8 cellular contexts compared by ENCODE assay signal in the genomic region with DNA sequence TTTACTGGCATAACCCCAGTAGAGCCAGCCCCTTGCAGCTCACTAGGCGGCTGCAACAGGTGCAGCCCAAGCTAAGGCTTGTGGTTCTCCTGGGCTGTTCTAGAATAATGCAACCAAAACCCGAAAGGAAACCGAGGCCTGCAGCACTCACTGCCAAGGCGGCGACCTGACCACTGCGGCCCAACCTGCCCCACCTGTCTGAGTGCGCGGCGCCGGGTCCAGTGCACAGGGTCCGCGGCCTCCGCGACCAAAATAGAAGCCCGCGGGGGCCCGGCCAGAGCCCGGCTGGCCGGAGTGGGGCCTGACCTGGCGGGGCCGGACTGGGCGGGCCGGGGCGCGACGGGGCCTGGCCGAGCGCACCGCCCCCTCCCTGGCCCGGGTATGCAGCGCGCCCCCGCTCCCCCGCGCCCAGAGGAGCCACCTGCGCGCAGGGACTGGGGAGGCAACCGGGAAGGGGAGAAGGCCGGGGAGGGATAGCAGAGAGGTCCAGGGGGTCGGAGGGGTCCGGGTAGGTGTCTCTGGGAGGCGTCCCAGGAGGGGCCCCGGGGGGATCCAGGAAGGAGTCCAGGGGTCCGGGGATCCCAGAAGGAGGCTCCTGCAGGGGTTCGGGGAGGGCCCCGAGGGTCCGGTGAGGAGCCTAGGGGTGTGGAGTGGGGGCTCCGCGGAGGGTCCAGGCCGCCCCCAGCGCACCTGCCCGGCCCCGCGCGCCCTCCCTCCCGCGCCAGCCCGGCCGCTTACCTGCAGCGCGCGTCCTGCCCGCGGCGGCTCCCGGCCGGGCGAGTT. TPM values are rescaled to one million over a fixed set of nuclear protein-coding genes. Genes with fewer than 3 reads are reported as not detected.
DNase-seq lines count a peak whose midpoint lies in the region; ATAC-seq and TF ChIP-seq lines count a peak whose summit lies in the region.

No MANE protein-coding gene starts in this region.

- H3K4me3 ChIP-seq in GM12865 (ENCODE audit: low read depth, low read length), result peak overlapping the region; percentile 96

- H3K36me3 Mint-ChIP-seq in T-helper 17 cell (ENCODE audit: low read depth) (peaks cover 7% of the 10 kb centered on the region), neural crest cell (ENCODE audit: low read depth) (peaks cover 1% of the 10 kb centered on the region)

- POLR2A ChIA-PET in HEK293T (lab: Yijun Ruan, JAX), result no interaction called here

- H3K4me3 Mint-ChIP-seq in T-helper 17 cell (peak overlapping the region; percentile 98), neural crest cell (peak overlapping the region; percentile 85)

- H3K27me3 Mint-ChIP-seq in T-helper 17 cell (no peaks in the 10 kb centered on the region), neural crest cell (ENCODE audit: low read depth) (peaks cover 6% of the 10 kb centered on the region)

- H3K4me1 Mint-ChIP-seq in T-helper 17 cell, result peaks cover 80% of the 10 kb centered on the region
- H3K4me1 Mint-ChIP-seq in neural crest cell, result peaks cover 30% of the 10 kb centered on the region

- peak; percentile 76 for DNase-seq in GM12865 (ENCODE audit: low read depth)
- DNase-seq in HEK293T (ENCODE audit: extremely low spot score), result peak; percentile 21
- DNase-seq in T-helper 17 cell, result peak in 1 of 3 donors; percentile 38
- DNase-seq in neural crest cell (ENCODE audit: low read depth, low spot score), result peak; percentile 10
- DNase-seq in mucosa of gallbladder (ENCODE audit: low spot score), result no peak

- CTCF ChIA-PET in HEK293T (lab: Yijun Ruan, JAX), result no interaction called here

- no peaks in the 10 kb centered on the region for H3K9me3 Mint-ChIP-seq in neural crest cell

- ATAC-seq in T-helper 17 cell (peak; percentile 57), esophagus mucosa (peak; percentile 35), HG02981 (IDR thresholded peaks at IDR 0.05; ENCODE audit: unreplicated experiment) (no peak), GM18870 (IDR thresholded peaks at IDR 0.05; ENCODE audit: unreplicated experiment) (no peak)

- H3K27ac Mint-ChIP-seq in T-helper 17 cell (peak overlapping the region; percentile 97), neural crest cell (ENCODE audit: unreplicated experiment) (peak overlapping the region; percentile 14)

- no peaks in the 10 kb centered on the region for H3K9me3 ChIP-seq in T-helper 17 cell (ENCODE audit: control insufficient read depth, low read length, poor library complexity, severe bottlenecking)

- TF ChIP-seq CTCF in GM12865 (IDR thresholded peaks at IDR 0.05; ENCODE audit: insufficient read depth, low read depth, low read length, missing control alignments), result no peak
- no peak for TF ChIP-seq CTCF in neural crest cell (conservative IDR thresholded peaks at IDR 0.05)

TF ChIP-seq in HEK293T, 16 proteins besides CTCF, POLR2A, EP300 and RAD21:
- TF ChIP-seq FOXK2 (IDR thresholded peaks at IDR 0.05) (no peak), TARDBP (IDR thresholded peaks at IDR 0.05) (no peak), ZNF384 (IDR thresholded peaks at IDR 0.05) (no peak), LEF1 (IDR thresholded peaks at IDR 0.05; ENCODE audit: borderline replicate concordance) (no peak), BHLHE40 (IDR thresholded peaks at IDR 0.05; ENCODE audit: borderline replicate concordance) (no peak), NFRKB (IDR thresholded peaks at IDR 0.05) (no peak), SP1 (IDR thresholded peaks at IDR 0.05) (no peak), L3MBTL2 (conservative IDR thresholded peaks at IDR 0.05) (no peak), HDGF (IDR thresholded peaks at IDR 0.05; ENCODE audit: borderline replicate concordance) (no peak), ARNT (IDR thresholded peaks at IDR 0.05) (no peak), CTBP1 (IDR thresholded peaks at IDR 0.05; ENCODE audit: borderline replicate concordance) (no peak), FOXA1 (IDR thresholded peaks at IDR 0.05) (no peak), ELF4 (IDR thresholded peaks at IDR 0.05) (no peak), SUZ12 (IDR thresholded peaks at IDR 0.05) (no peak), FOXM1 (IDR thresholded peaks at IDR 0.05; ENCODE audit: borderline replicate concordance) (no peak)
- TF ChIP-seq, protein P1, sequence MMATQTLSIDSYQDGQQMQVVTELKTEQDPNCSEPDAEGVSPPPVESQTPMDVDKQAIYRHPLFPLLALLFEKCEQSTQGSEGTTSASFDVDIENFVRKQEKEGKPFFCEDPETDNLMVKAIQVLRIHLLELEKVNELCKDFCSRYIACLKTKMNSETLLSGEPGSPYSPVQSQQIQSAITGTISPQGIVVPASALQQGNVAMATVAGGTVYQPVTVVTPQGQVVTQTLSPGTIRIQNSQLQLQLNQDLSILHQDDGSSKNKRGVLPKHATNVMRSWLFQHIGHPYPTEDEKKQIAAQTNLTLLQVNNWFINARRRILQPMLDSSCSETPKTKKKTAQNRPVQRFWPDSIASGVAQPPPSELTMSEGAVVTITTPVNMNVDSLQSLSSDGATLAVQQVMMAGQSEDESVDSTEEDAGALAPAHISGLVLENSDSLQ (IDR thresholded peaks at IDR 0.05), result no peak

RNA-seq across cellular contexts. Expression of gene SEMA4D, which starts 0.5 kb away (rescaled TPM):
- total RNA-seq in T-helper 17 cell (100 to 1,000 TPM; 250 to 312 TPM), esophagus mucosa (30.4 TPM), neural crest cell (32.3 and 33.5 TPM in 2 replicates), mucosa of gallbladder (66.2 TPM)

Comparison
In these comparisons a context has a peak if more than half of its experiments do, and no peak if none do; other contexts are left out.
1. ATAC-seq: peak in T-helper 17 cell (single experiment) and esophagus mucosa (single experiment); none in HG02981 (single experiment) and GM18870 (single experiment).